ENCODE assay signal across 12 cellular contexts in the genomic region with DNA sequence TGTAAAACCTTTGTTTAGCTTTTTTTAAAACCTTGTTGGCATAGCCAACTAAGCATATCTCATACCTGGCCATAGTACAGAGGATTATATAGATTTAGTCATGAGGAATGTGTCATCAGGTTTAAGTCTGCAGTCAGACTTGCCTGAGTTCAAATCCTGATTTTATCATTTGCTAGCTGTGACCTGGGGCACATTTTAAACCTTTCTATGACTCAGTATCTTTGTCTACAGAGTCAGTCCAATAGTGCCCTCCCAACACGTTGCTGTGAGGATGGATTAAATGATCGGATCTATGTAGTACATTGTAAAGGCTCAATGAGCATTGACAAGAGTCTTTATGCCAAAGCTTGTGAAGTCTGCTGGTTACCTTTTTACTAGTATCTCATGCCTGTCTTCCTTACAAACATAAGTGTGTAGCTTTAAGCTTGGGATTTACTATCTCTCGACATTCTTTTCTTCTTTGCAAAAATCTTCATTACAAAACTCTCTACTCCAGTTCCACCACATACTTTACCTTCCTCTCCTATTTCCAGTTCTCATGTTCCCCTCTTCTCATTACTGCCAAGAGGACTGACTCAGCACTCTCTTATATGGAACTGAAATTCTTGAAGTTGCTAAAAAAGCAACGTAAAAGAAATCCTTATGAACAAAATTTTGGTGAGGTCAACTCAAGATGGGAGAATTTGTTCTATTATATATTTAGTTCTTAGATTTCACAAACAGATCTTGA.
DNase-seq lines count a peak whose midpoint lies in the region; ATAC-seq, FAIRE-seq and TF ChIP-seq lines count a peak whose summit lies in the region.
"Had no signal": no experiment of that assay in that cellular context is flagged by ENCODE, and none has a peak within 500 bp of the region (broad histone marks: within the 10 kb centered on the region; RNA-seq: fewer than 3 reads in every experiment).

No MANE protein-coding gene starts in this region.

- H3K27ac Mint-ChIP-seq in astrocyte (ENCODE audit: unreplicated experiment) = no peak overlapping the region
- H3K27ac Mint-ChIP-seq: activated T-cell treated with anti-CD3 and anti-CD28 coated beads, Interleukin-2, amount 50 U/mL, for 24 hours had no signal

- H3K27me3 Mint-ChIP-seq in astrocyte (ENCODE audit: low read depth, unreplicated experiment) = no peaks in the 10 kb centered on the region
- H3K27me3 Mint-ChIP-seq: activated T-cell treated with anti-CD3 and anti-CD28 coated beads, Interleukin-2, amount 50 U/mL, for 24 hours had no signal

- no peaks in the 10 kb centered on the region for H3K79me2 ChIP-seq in ACC112 (ENCODE audit: control insufficient read depth, insufficient read depth, low read length, unreplicated experiment)
- H3K79me2 ChIP-seq in astrocyte (ENCODE audit: insufficient read depth, low read length) = no peaks in the 10 kb centered on the region

- peaks cover 9% of the 10 kb centered on the region for H3K4me1 Mint-ChIP-seq in astrocyte (ENCODE audit: low read depth, unreplicated experiment)

- no peaks in the 10 kb centered on the region for H3K9me3 ChIP-seq in astrocyte (ENCODE audit: insufficient read depth, low read depth, low read length)
- no peaks in the 10 kb centered on the region for H3K9me3 ChIP-seq in left lung
- H3K9me3 ChIP-seq: BLaER1 had no signal

- intact Hi-C loops in left lung (cut with DNase I) = no loop called here

- no peak overlapping the region for H3K4me2 ChIP-seq in astrocyte (ENCODE audit: low read length)
- H3K4me2 ChIP-seq: BLaER1 had no signal

- no peak overlapping the region for H3K4me3 ChIP-seq in ACC112 (ENCODE audit: low read depth, low read length)
- no peak overlapping the region for H3K4me3 ChIP-seq in astrocyte (ENCODE audit: insufficient read depth, low read depth, low read length)
- no peak overlapping the region for H3K4me3 ChIP-seq in left lung
- H3K4me3 ChIP-seq: BLaER1, heart right ventricle had no signal

- H3K27ac ChIP-seq in ACC112 (ENCODE audit: low read depth, low read length) = peak overlapping the region; percentile 17
- no peak overlapping the region for H3K27ac ChIP-seq in astrocyte (ENCODE audit: low read depth, low read length)
- peak overlapping the region in 1 of 2 donors; percentile 16 for H3K27ac ChIP-seq in left lung
- H3K27ac ChIP-seq: BLaER1 had no signal

- H3K36me3 ChIP-seq in ACC112 (ENCODE audit: insufficient read depth, low read length) (no peaks in the 10 kb centered on the region), astrocyte (ENCODE audit: insufficient read depth, low read length) (no peaks in the 10 kb centered on the region), left lung (no peaks in the 10 kb centered on the region)
- H3K36me3 ChIP-seq: BLaER1, heart right ventricle had no signal

- H3K36me3 Mint-ChIP-seq in astrocyte (ENCODE audit: low read depth, unreplicated experiment) = no peaks in the 10 kb centered on the region

- TF ChIP-seq CTCF in astrocyte (IDR thresholded peaks at IDR 0.05; ENCODE audit: insufficient read depth, low read depth, low read length) (no peak), left lung (IDR thresholded peaks at IDR 0.05) (no peak)

- no peak overlapping the region for H3K4me3 Mint-ChIP-seq in astrocyte (ENCODE audit: unreplicated experiment)
- H3K4me3 Mint-ChIP-seq: activated T-cell treated with anti-CD3 and anti-CD28 coated beads, Interleukin-2, amount 50 U/mL, for 24 hours had no signal

- no peaks in the 10 kb centered on the region for H4K20me1 ChIP-seq in astrocyte (ENCODE audit: insufficient read depth, low read length)
- H4K20me1 ChIP-seq: BLaER1 had no signal

- DNase-seq in LHCN-M2 (ENCODE audit: low read depth) = peak; percentile 57
- peak; percentile 78 for DNase-seq in astrocyte (ENCODE audit: low read depth)
- DNase-seq in left lung = no peak
- no peak for DNase-seq in activated effector memory CD4-positive, alpha-beta T cell treated with Interleukin-2 at 50 U/mL for 16 hours
- DNase-seq in activated CD4-positive, alpha-beta T cell treated with anti-CD3 and anti-CD28 coated beads for 1 hour = no peak
- DNase-seq: activated T-cell treated with anti-CD3 and anti-CD28 coated beads, Interleukin-2, amount 50 U/mL, for 24 hours; heart right ventricle; NCI-H1105 treated with DMSO at 0.1 percent for 48 hours had no signal

- H3K4me1 ChIP-seq in ACC112 (ENCODE audit: control insufficient read depth, insufficient read depth, low read length, unreplicated experiment) (peaks cover 23% of the 10 kb centered on the region), astrocyte (ENCODE audit: insufficient read depth, low read length) (no peaks in the 10 kb centered on the region), left lung (peaks cover 0 to 37% of the 10 kb centered on the region in 2 donors)
- H3K4me1 ChIP-seq: BLaER1 had no signal

- H2AFZ ChIP-seq in ACC112 (ENCODE audit: low read length, unreplicated experiment) = peak overlapping the region; percentile 62
- no peak overlapping the region for H2AFZ ChIP-seq in astrocyte (ENCODE audit: low read depth, low read length)

- H3K27me3 ChIP-seq in ACC112 (ENCODE audit: insufficient read depth, low read length) (no peaks in the 10 kb centered on the region), astrocyte (ENCODE audit: insufficient read depth, low read length) (no peaks in the 10 kb centered on the region), left lung (no peaks in the 10 kb centered on the region)
- H3K27me3 ChIP-seq: BLaER1, heart right ventricle had no signal

- FAIRE-seq in astrocyte (lab: Jason Lieb, UNC) = peak; percentile 41

- no peak overlapping the region for H3K9ac ChIP-seq in astrocyte (ENCODE audit: low read length)
- H3K9ac ChIP-seq: BLaER1 had no signal

- H3K9me3 Mint-ChIP-seq in astrocyte (ENCODE audit: unreplicated experiment) = peaks cover 3% of the 10 kb centered on the region
- H3K9me3 Mint-ChIP-seq: activated T-cell treated with anti-CD3 and anti-CD28 coated beads, Interleukin-2, amount 50 U/mL, for 24 hours had no signal

- peak; percentile 78 for ATAC-seq in left lung
- ATAC-seq in GM19455 (IDR thresholded peaks at IDR 0.05; ENCODE audit: unreplicated experiment) = no peak
- no peak for ATAC-seq in GM18520 (IDR thresholded peaks at IDR 0.05; ENCODE audit: unreplicated experiment)

Comparison
In these comparisons a context has a peak if more than half of its experiments do, and no peak if none do; other contexts are left out.
1. DNase-seq: peak in LHCN-M2 (single experiment) and astrocyte (single experiment); none in left lung (0 of 2), activated effector memory CD4-positive, alpha-beta T cell treated with Interleukin-2 at 50 U/mL for 16 hours (single experiment) and activated CD4-positive, alpha-beta T cell treated with anti-CD3 and anti-CD28 coated beads for 1 hour (single experiment).